Comparison of ENCODE assay signal across 1 cellular context in genomic region chr13:97432917-97433726, GRCh38.
TF ChIP-seq lines count a peak whose summit lies in the region.

No MANE protein-coding gene starts in this region.

TF ChIP-seq in GM12878, 131 proteins besides CTCF, POLR2A, EP300 and RAD21 (continued from another document and continues in another):
- TF ChIP-seq E4F1 (IDR thresholded peaks at IDR 0.05; ENCODE audit: borderline replicate concordance, partially characterized antibody) (peak; percentile 76), POU2F2 (IDR thresholded peaks at IDR 0.05; ENCODE audit: borderline replicate concordance, low read depth, low read length) (peak; percentile 41; the same call in 1 of the 3 replicates), HDAC6 (IDR thresholded peaks at IDR 0.05; ENCODE audit: unreplicated experiment) (no peak), TCF7 (IDR thresholded peaks at IDR 0.05; ENCODE audit: borderline replicate concordance) (no peak), ZNF384 (IDR thresholded peaks at IDR 0.05; ENCODE audit: borderline replicate concordance, low read depth, low read length) (no peak), BCL11A (IDR thresholded peaks at IDR 0.05; ENCODE audit: low read depth, low read length) (no peak), PAX5 (IDR thresholded peaks at IDR 0.05; ENCODE audit: borderline replicate concordance, low read depth, low read length) (no peak), RB1 (IDR thresholded peaks at IDR 0.05; ENCODE audit: borderline replicate concordance) (0 out of 2 replicates have a peak, but pooled peaks have one; percentile 75), BCLAF1 (IDR thresholded peaks at IDR 0.05) (no peak), GABPA (IDR thresholded peaks at IDR 0.05; ENCODE audit: low read depth) (peak; percentile 61; the same call in 1 of the 2 replicates), MXI1 (IDR thresholded peaks at IDR 0.05; ENCODE audit: low read depth, low read length) (peak; percentile 74), ATF2 (IDR thresholded peaks at IDR 0.05; ENCODE audit: low read length) (peak; percentile 35; the same call in 1 of the 2 replicates), SUPT20H (IDR thresholded peaks at IDR 0.05; ENCODE audit: borderline replicate concordance, control insufficient read depth, low read depth, low read length) (no peak), SMAD5 (IDR thresholded peaks at IDR 0.05; ENCODE audit: low read depth) (0 out of 2 replicates have a peak, but pooled peaks have one; percentile 44), NR2C1 (IDR thresholded peaks at IDR 0.05) (no peak), MLLT1 (IDR thresholded peaks at IDR 0.05) (0 out of 2 replicates have a peak, but pooled peaks have one; percentile 60), KLF5 (IDR thresholded peaks at IDR 0.05; ENCODE audit: partially characterized antibody) (no peak), RCOR1 (conservative IDR thresholded peaks at IDR 0.05; ENCODE audit: low read depth, low read length) (0 out of 2 replicates have a peak, but pooled peaks have one; percentile 93), NFIC (IDR thresholded peaks at IDR 0.05; ENCODE audit: low read depth, low read length) (no peak; the same call in 1 of the 2 replicates), IRF5 (IDR thresholded peaks at IDR 0.05; ENCODE audit: borderline replicate concordance) (no peak), TAF1 (IDR thresholded peaks at IDR 0.05; ENCODE audit: borderline replicate concordance, low read depth, low read length) (no peak; the same call in 1 of the 2 replicates), NR2C2 (IDR thresholded peaks at IDR 0.05; ENCODE audit: borderline replicate concordance, control insufficient read depth, insufficient read length, low read depth) (no peak), WRNIP1 (IDR thresholded peaks at IDR 0.05; ENCODE audit: borderline replicate concordance, low read depth, low read length) (no peak), JUNB (IDR thresholded peaks at IDR 0.05) (no peak; the same call in 1 of the 2 replicates), MTA2 (IDR thresholded peaks at IDR 0.05; ENCODE audit: low read depth) (0 out of 2 replicates have a peak, but pooled peaks have one; percentile 28), TCF3 (IDR thresholded peaks at IDR 0.05; ENCODE audit: borderline replicate concordance, insufficient read depth, low read depth, low read length) (0 out of 2 replicates have a peak, but pooled peaks have one; percentile 55), IKZF1 (conservative IDR thresholded peaks at IDR 0.05) (no peak), CUX1 (IDR thresholded peaks at IDR 0.05; ENCODE audit: insufficient replicate concordance, low read depth, low read length) (no peak), ZNF274 (IDR thresholded peaks at IDR 0.05; ENCODE audit: insufficient read depth, insufficient read length) (no peak), FOS (IDR thresholded peaks at IDR 0.05; ENCODE audit: borderline replicate concordance, extremely low read depth, insufficient read length) (peak; percentile 77), MYC (IDR thresholded peaks at IDR 0.05; ENCODE audit: insufficient read depth, insufficient read length, insufficient replicate concordance, low read length, severe bottlenecking) (no peak), CREM (IDR thresholded peaks at IDR 0.05; ENCODE audit: low read depth) (peak; percentile 85; the same call in 1 of the 2 replicates), ZBTB11 (CRISPR knock-in tag; IDR thresholded peaks at IDR 0.05) (no peak), CBX3 (IDR thresholded peaks at IDR 0.05; ENCODE audit: borderline replicate concordance, low read depth) (no peak), TCF12 (IDR thresholded peaks at IDR 0.05; ENCODE audit: low read depth, low read length) (peak; percentile 81), RBBP5 (conservative IDR thresholded peaks at IDR 0.05) (no peak), USF2 (IDR thresholded peaks at IDR 0.05; ENCODE audit: borderline replicate concordance, low read depth, low read length) (peak; percentile 94)
